9 cellular contexts compared by ENCODE assay signal in the genomic region with DNA sequence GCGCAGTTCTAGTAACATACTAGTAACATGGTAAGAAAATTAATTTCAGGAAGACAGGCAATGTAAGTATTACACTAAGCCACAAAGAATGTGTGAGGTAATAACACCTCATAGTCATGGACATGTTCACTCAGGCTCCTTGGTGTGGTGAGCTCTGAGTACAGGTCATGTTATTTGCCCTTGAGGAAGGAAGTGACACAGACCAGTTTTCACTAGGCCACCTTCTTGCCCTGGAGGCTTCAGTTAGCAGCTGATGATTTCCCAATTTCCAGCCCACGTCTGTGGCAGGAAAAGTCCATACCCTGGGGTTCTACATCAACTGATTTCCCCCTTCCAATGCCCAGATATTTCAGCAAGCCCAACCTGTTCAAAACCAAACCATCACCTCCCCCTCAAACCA. TPM values are rescaled to one million over a fixed set of nuclear protein-coding genes. Genes with fewer than 3 reads are reported as not detected.
A peak's percentile ranks its signal among the peaks of the same experiment; 100 is the strongest.
DNase-seq lines count a peak whose midpoint lies in the region; ATAC-seq and TF ChIP-seq lines count a peak whose summit lies in the region.
"Had no signal": no experiment of that assay in that cellular context is flagged by ENCODE, and none has a peak within 500 bp of the region (broad histone marks: within the 10 kb centered on the region; RNA-seq: fewer than 3 reads in every experiment).

No MANE protein-coding gene starts in this region.

- POLR2A ChIA-PET in GM10248 (lab: Yijun Ruan, JAX) = interaction anchor here (0.6 to 2.4 kb wide), 2 partner anchors 117 to 180 kb away, joined by 3 to 28 read pairs; a partner anchor contains a TSS

- no peak overlapping the region for H3K27ac Mint-ChIP-seq in Calu3 (ENCODE audit: unreplicated experiment)
- no peak overlapping the region for H3K27ac Mint-ChIP-seq in activated T-helper 2 cell treated with anti-CD3 and anti-CD28 coated beads, Interferon-gamma antibody, Interleukin-2, Interleukin-4, amounts not matched to agents 10 μg/mL and 5 μg/mL and 100 μg/mL, durations not matched to agents 14 hours and 24 hours and 36 hours

- intact Hi-C loops in Calu3 (cut with micrococcal nuclease; ENCODE audit: unreplicated experiment) = loop anchor here (2.0 kb wide), 1 partner anchor 56 kb away; no protein-coding TSS in a partner anchor
- intact Hi-C loops in activated T-helper 2 cell treated with anti-CD3 and anti-CD28 coated beads, Interferon-gamma antibody, Interleukin-2, Interleukin-4, amounts not matched to agents 10 μg/mL and 5 μg/mL and 100 μg/mL, durations not matched to agents 14 hours and 24 hours and 36 hours (cut with micrococcal nuclease) = loop anchor here (10.0 kb wide), 2 partner anchors 236 to 344 kb away; a partner anchor contains a TSS

- no peaks in the 10 kb centered on the region for H3K27me3 Mint-ChIP-seq in Calu3 (ENCODE audit: unreplicated experiment)
- no peaks in the 10 kb centered on the region for H3K27me3 Mint-ChIP-seq in activated T-helper 2 cell treated with anti-CD3 and anti-CD28 coated beads, Interferon-gamma antibody, Interleukin-2, Interleukin-4, amounts not matched to agents 10 μg/mL and 5 μg/mL and 100 μg/mL, durations not matched to agents 14 hours and 24 hours and 36 hours (ENCODE audit: low read depth)

- CTCF ChIA-PET in Calu3 (lab: Charles Lee) = interaction anchor here (0.7 to 2.6 kb wide), 9 partner anchors 79 to 204 kb away, joined by 3 to 45 read pairs (median 8); a partner anchor contains a TSS
- CTCF ChIA-PET in GM10248 (lab: Yijun Ruan, JAX) = interaction anchor here (0.8 to 3.4 kb wide), 27 partner anchors 10 to 1765 kb away, joined by 3 to 64 read pairs (median 6); a partner anchor contains a TSS

- no peaks in the 10 kb centered on the region for H3K27me3 ChIP-seq in neutrophil

- DNase-seq in Calu3 = peak; percentile 17
- peak; percentile 97 for DNase-seq in M059J (ENCODE audit: low read depth)
- DNase-seq in cardiac fibroblast (ENCODE audit: low read depth in 2 of 2) = peak; percentile 79 to 91
- no peak for DNase-seq in activated T-helper 2 cell treated with anti-CD3 and anti-CD28 coated beads, Interferon-gamma antibody, Interleukin-2, Interleukin-4, amounts not matched to agents 10 μg/mL and 5 μg/mL and 100 μg/mL, durations not matched to agents 14 hours and 24 hours and 36 hours (ENCODE audit: low spot score)
- DNase-seq in GM10248 (ENCODE audit: extremely low spot score) = no peak
- DNase-seq: NCI-H187 treated with DMSO at 0.1 percent for 48 hours had no signal

- H3K4me3 ChIP-seq in cardiac fibroblast (replicated peaks in 1 of 2; ENCODE audit: low read depth in 2 of 2, low read length in 2 of 2) (no peak overlapping the region), neutrophil (ENCODE audit: low read depth in 1 of 2, low read length in 1 of 2) (peak overlapping the region; percentile 6 to 21)

- H3K4me1 ChIP-seq in neutrophil (ENCODE audit: control insufficient read depth in 1 of 2, insufficient read depth in 1 of 2, low read depth in 1 of 2, low read length in 1 of 2) = peaks cover 28% of the 10 kb centered on the region in 2 experiments

- no TSS peak for BruUV-seq in Calu3 (replicated peaks; lab: Mats Ljungman, UMichigan)

- no peak for TF ChIP-seq CTCF in Calu3 (IDR thresholded peaks at IDR 0.05; ENCODE audit: unreplicated experiment)
- no peak for TF ChIP-seq CTCF in cardiac fibroblast (IDR thresholded peaks at IDR 0.05; ENCODE audit: low read depth, low read length)
- TF ChIP-seq CTCF in neutrophil (IDR thresholded peaks at IDR 0.05) = peak; percentile 44
- TF ChIP-seq CTCF in GM10248 (IDR thresholded peaks at IDR 0.05; ENCODE audit: control extremely low read depth, extremely low read depth, low read depth, missing control alignments) = no peak

- peak overlapping the region; percentile 96 for H3K27ac ChIP-seq in neutrophil

- no peak for ATAC-seq in GM19328 (IDR thresholded peaks at IDR 0.05; ENCODE audit: unreplicated experiment)
- no peak for ATAC-seq in GM21576 (IDR thresholded peaks at IDR 0.05; ENCODE audit: unreplicated experiment)

- H3K36me3 ChIP-seq in neutrophil = no peaks in the 10 kb centered on the region

- H3K4me3 Mint-ChIP-seq in Calu3 (ENCODE audit: low read depth, unreplicated experiment) = no peak overlapping the region
- no peak overlapping the region for H3K4me3 Mint-ChIP-seq in activated T-helper 2 cell treated with anti-CD3 and anti-CD28 coated beads, Interferon-gamma antibody, Interleukin-2, Interleukin-4, amounts not matched to agents 10 μg/mL and 5 μg/mL and 100 μg/mL, durations not matched to agents 14 hours and 24 hours and 36 hours (ENCODE audit: low read depth)

- no peaks in the 10 kb centered on the region for H3K9me3 ChIP-seq in neutrophil

- no peaks in the 10 kb centered on the region for H3K36me3 Mint-ChIP-seq in Calu3 (ENCODE audit: insufficient read depth, unreplicated experiment)
- H3K36me3 Mint-ChIP-seq in activated T-helper 2 cell treated with anti-CD3 and anti-CD28 coated beads, Interferon-gamma antibody, Interleukin-2, Interleukin-4, amounts not matched to agents 10 μg/mL and 5 μg/mL and 100 μg/mL, durations not matched to agents 14 hours and 24 hours and 36 hours (ENCODE audit: low read depth) = no peaks in the 10 kb centered on the region

- H3K9me3 Mint-ChIP-seq in Calu3 (ENCODE audit: low read depth, unreplicated experiment) = no peaks in the 10 kb centered on the region
- no peaks in the 10 kb centered on the region for H3K9me3 Mint-ChIP-seq in activated T-helper 2 cell treated with anti-CD3 and anti-CD28 coated beads, Interferon-gamma antibody, Interleukin-2, Interleukin-4, amounts not matched to agents 10 μg/mL and 5 μg/mL and 100 μg/mL, durations not matched to agents 14 hours and 24 hours and 36 hours

- H3K4me1 Mint-ChIP-seq in Calu3 (ENCODE audit: low read depth, unreplicated experiment) = peaks cover 28% of the 10 kb centered on the region
- peaks cover 8% of the 10 kb centered on the region for H3K4me1 Mint-ChIP-seq in activated T-helper 2 cell treated with anti-CD3 and anti-CD28 coated beads, Interferon-gamma antibody, Interleukin-2, Interleukin-4, amounts not matched to agents 10 μg/mL and 5 μg/mL and 100 μg/mL, durations not matched to agents 14 hours and 24 hours and 36 hours (ENCODE audit: low read depth)

RNA-seq across cellular contexts. Expression of a gene that starts 6.7 kb away (rescaled TPM):
- total RNA-seq in Calu3 (2022) = 46.8 and 50.0 TPM in 2 replicates
- 69.9 and 72.4 TPM in 2 replicates for total RNA-seq in M059J (2014; rRNA removed; shearing (Covaris generic))
- 21.9 and 22.4 TPM in 2 replicates for total RNA-seq in activated T-helper 2 cell treated with anti-CD3 and anti-CD28 coated beads, Interferon-gamma antibody, Interleukin-2, Interleukin-4, amounts not matched to agents 10 μg/mL and 5 μg/mL and 100 μg/mL, durations not matched to agents 14 hours and 24 hours and 36 hours

RNA-seq across cellular contexts. Expression of a gene that starts 6.7 kb away (rescaled TPM):
- not detected in 2 replicates for total RNA-seq in Calu3 (2022)
- total RNA-seq in M059J (2014; rRNA removed; shearing (Covaris generic)) = 0.39 TPM in 1 of 2 replicates, not detected in the other
- 0.21 TPM in 1 of 2 replicates, not detected in the other for total RNA-seq in activated T-helper 2 cell treated with anti-CD3 and anti-CD28 coated beads, Interferon-gamma antibody, Interleukin-2, Interleukin-4, amounts not matched to agents 10 μg/mL and 5 μg/mL and 100 μg/mL, durations not matched to agents 14 hours and 24 hours and 36 hours

Comparison
In these comparisons a context has a peak if more than half of its experiments do, and no peak if none do; other contexts are left out.
1. DNase-seq: peak in Calu3 (single experiment), M059J (single experiment) and cardiac fibroblast (2 of 2); none in activated T-helper 2 cell treated with anti-CD3 and anti-CD28 coated beads, Interferon-gamma antibody, Interleukin-2, Interleukin-4, amounts not matched to agents 10 μg/mL and 5 μg/mL and 100 μg/mL, durations not matched to agents 14 hours and 24 hours and 36 hours (single experiment) and GM10248 (single experiment).
2. H3K4me3 ChIP-seq: peak in neutrophil (2 of 2); none in cardiac fibroblast (0 of 2).